ENCODE assay signal across 23 cellular contexts in genomic region chr9:132207839-132208615, GRCh38. TPM values are rescaled to one million over a fixed set of nuclear protein-coding genes. Genes with fewer than 3 reads are reported as not detected.
DNase-seq lines count a peak whose midpoint lies in the region; ATAC-seq lines count a peak whose summit lies in the region.
"Had no signal": no experiment of that assay in that cellular context is flagged by ENCODE, and none has a peak within 500 bp of the region (broad histone marks: within the 10 kb centered on the region; RNA-seq: fewer than 3 reads in every experiment).

No MANE protein-coding gene starts in this region.

- DNase-seq in stimulated activated naive CD8-positive, alpha-beta T cell treated with anti-CD3 and anti-CD28 coated beads, Interleukin-15, Interleukin-2, amounts not matched to agents 100 U/mL and 50 U/mL, for 24 hours: peak; percentile 11
- DNase-seq in stimulated activated naive CD8-positive, alpha-beta T cell treated with anti-CD3 and anti-CD28 coated beads, Interleukin-15, amount 100 ng/mL, for 72 hours: no peak
- DNase-seq in activated T-cell treated with anti-CD3 and anti-CD28 coated beads, Interleukin-2, amount 50 U/mL, for 72 hours: peak; percentile 7 to 36
- DNase-seq in left kidney (ENCODE audit: low read depth, low spot score) (peak; percentile 22), GM19240 (ENCODE audit: insufficient read length, low spot score) (no peak), KG1 (lab: John Stamatoyannopoulos, UW) (no peak)
- no peak for DNase-seq in stimulated activated naive CD4-positive, alpha-beta T cell (lab: John Stamatoyannopoulos, UW)
- DNase-seq: activated naive CD4-positive, alpha-beta T cell treated with Interleukin-2 at 50 U/mL for 16 hours; anterior cingulate cortex; effector memory CD8-positive, alpha-beta T cell; HFFc6; left ventricle myocardium superior; midbrain; natural killer cell; NCI-H146; NCI-H2171 treated with DMSO at 0.1 percent for 48 hours; NCI-H526; ovary; retina; stomach; tibial artery had no signal

- H3K27ac Mint-ChIP-seq in stimulated activated naive CD8-positive, alpha-beta T cell treated with anti-CD3 and anti-CD28 coated beads, Interleukin-15, amount 100 ng/mL, for 72 hours: no peak overlapping the region
- H3K27ac Mint-ChIP-seq in activated T-cell treated with anti-CD3 and anti-CD28 coated beads, Interleukin-2, amount 50 U/mL, for 72 hours: no peak overlapping the region
- H3K27ac Mint-ChIP-seq: CD14-positive monocyte; effector memory CD8-positive, alpha-beta T cell; HFFc6; natural killer cell had no signal

- H3K9me3 Mint-ChIP-seq in stimulated activated naive CD8-positive, alpha-beta T cell treated with anti-CD3 and anti-CD28 coated beads, Interleukin-15, amount 100 ng/mL, for 72 hours: peaks cover 0 to 9% of the 10 kb centered on the region in 2 donors
- peaks cover 4 to 5% of the 10 kb centered on the region in 2 donors for H3K9me3 Mint-ChIP-seq in activated T-cell treated with anti-CD3 and anti-CD28 coated beads, Interleukin-2, amount 50 U/mL, for 72 hours
- H3K9me3 Mint-ChIP-seq: effector memory CD8-positive, alpha-beta T cell; natural killer cell had no signal

- peaks cover 8% of the 10 kb centered on the region for H3K4me1 Mint-ChIP-seq in stimulated activated naive CD8-positive, alpha-beta T cell treated with anti-CD3 and anti-CD28 coated beads, Interleukin-15, amount 100 ng/mL, for 72 hours
- H3K4me1 Mint-ChIP-seq in activated T-cell treated with anti-CD3 and anti-CD28 coated beads, Interleukin-2, amount 50 U/mL, for 72 hours (ENCODE audit: low read depth): peaks cover 19% of the 10 kb centered on the region

- peaks cover 3 to 5% of the 10 kb centered on the region in 2 donors for H3K36me3 Mint-ChIP-seq in activated T-cell treated with anti-CD3 and anti-CD28 coated beads, Interleukin-2, amount 50 U/mL, for 72 hours (ENCODE audit: insufficient read depth in 2 of 2)
- H3K36me3 Mint-ChIP-seq: CD14-positive monocyte, natural killer cell had no signal

- no peak overlapping the region for H3K4me3 Mint-ChIP-seq in stimulated activated naive CD8-positive, alpha-beta T cell treated with anti-CD3 and anti-CD28 coated beads, Interleukin-15, amount 100 ng/mL, for 72 hours
- peak overlapping the region; percentile 10 to 53 for H3K4me3 Mint-ChIP-seq in activated T-cell treated with anti-CD3 and anti-CD28 coated beads, Interleukin-2, amount 50 U/mL, for 72 hours
- H3K4me3 Mint-ChIP-seq: effector memory CD8-positive, alpha-beta T cell; HFFc6; natural killer cell had no signal

- ATAC-seq in stimulated activated naive CD8-positive, alpha-beta T cell treated with anti-CD3 and anti-CD28 coated beads, Interleukin-15, Interleukin-2, amounts not matched to agents 100 U/mL and 50 U/mL, for 24 hours: peak; percentile 60
- no peak for ATAC-seq in stimulated activated naive CD8-positive, alpha-beta T cell treated with anti-CD3 and anti-CD28 coated beads, Interleukin-15, amount 100 ng/mL, for 72 hours
- peak; percentile 78 to 85 for ATAC-seq in activated T-cell treated with anti-CD3 and anti-CD28 coated beads, Interleukin-2, amount 50 U/mL, for 72 hours (replicated peaks in 1 of 2)
- ATAC-seq: effector memory CD8-positive, alpha-beta T cell; esophagus mucosa; left ventricle myocardium superior; natural killer cell had no signal

- peaks cover 8% of the 10 kb centered on the region for H3K27me3 Mint-ChIP-seq in stimulated activated naive CD8-positive, alpha-beta T cell treated with anti-CD3 and anti-CD28 coated beads, Interleukin-15, amount 100 ng/mL, for 72 hours
- H3K27me3 Mint-ChIP-seq in activated T-cell treated with anti-CD3 and anti-CD28 coated beads, Interleukin-2, amount 50 U/mL, for 72 hours (ENCODE audit: low read depth): peaks cover under 1% of the 10 kb centered on the region

RNA-seq across cellular contexts. Expression of gene NTNG2, which starts 46.2 kb away (rescaled TPM):
- total RNA-seq in activated T-cell treated with anti-CD3 and anti-CD28 coated beads, Interleukin-2, amount 50 U/mL, for 72 hours: 1 to 10 TPM; 3.2 to 5.4 TPM

Comparison
In these comparisons a context has a peak if more than half of its experiments do, and no peak if none do; other contexts are left out.
1. DNase-seq: peak in stimulated activated naive CD8-positive, alpha-beta T cell treated with anti-CD3 and anti-CD28 coated beads, Interleukin-15, Interleukin-2, amounts not matched to agents 100 U/mL and 50 U/mL, for 24 hours (single experiment), activated T-cell treated with anti-CD3 and anti-CD28 coated beads, Interleukin-2, amount 50 U/mL, for 72 hours (2 of 2) and left kidney (single experiment); none in stimulated activated naive CD8-positive, alpha-beta T cell treated with anti-CD3 and anti-CD28 coated beads, Interleukin-15, amount 100 ng/mL, for 72 hours (0 of 2), GM19240 (single experiment), KG1 (single experiment) and stimulated activated naive CD4-positive, alpha-beta T cell (0 of 6).
2. H3K4me3 Mint-ChIP-seq: peak in activated T-cell treated with anti-CD3 and anti-CD28 coated beads, Interleukin-2, amount 50 U/mL, for 72 hours (2 of 2); none in stimulated activated naive CD8-positive, alpha-beta T cell treated with anti-CD3 and anti-CD28 coated beads, Interleukin-15, amount 100 ng/mL, for 72 hours (0 of 2).